23 cellular contexts compared by ENCODE assay signal in genomic region chr3:164748626-164749025, GRCh38.
DNase-seq lines count a peak whose midpoint lies in the region; ATAC-seq and TF ChIP-seq lines count a peak whose summit lies in the region.
"Had no signal": no experiment of that assay in that cellular context is flagged by ENCODE, and none has a peak within 500 bp of the region (broad histone marks: within the 10 kb centered on the region; RNA-seq: fewer than 3 reads in every experiment).

No MANE protein-coding gene starts in this region.

- no peaks in the 10 kb centered on the region for H3K4me1 ChIP-seq in Peyer's patch
- H3K4me1 ChIP-seq: SJCRH30 had no signal

- TF ChIP-seq CTCF in fibroblast of mammary gland (conservative IDR thresholded peaks at IDR 0.05; ENCODE audit: control insufficient read depth, insufficient read depth, low read depth, low read length) (no peak), Peyer's patch (IDR thresholded peaks at IDR 0.05) (no peak)

- H3K4me3 ChIP-seq in fibroblast of mammary gland (ENCODE audit: control insufficient read depth, low read depth, low read length), result no peak overlapping the region
- H3K4me3 ChIP-seq in Peyer's patch, result no peak overlapping the region
- H3K4me3 ChIP-seq: GM23338, SJCRH30 had no signal

- H3K27me3 ChIP-seq in Peyer's patch, result no peaks in the 10 kb centered on the region
- H3K27me3 ChIP-seq: SJCRH30 had no signal

- no peaks in the 10 kb centered on the region for H3K9me3 ChIP-seq in Peyer's patch
- H3K9me3 ChIP-seq: SJCRH30 had no signal

- no peak for ATAC-seq in GM18505 (IDR thresholded peaks at IDR 0.05; ENCODE audit: unreplicated experiment)
- ATAC-seq: GM23338, Panc1 had no signal

- no peaks in the 10 kb centered on the region for H3K36me3 ChIP-seq in Peyer's patch
- H3K36me3 ChIP-seq: SJCRH30 had no signal

- TF ChIP-seq POLR2A in Peyer's patch (IDR thresholded peaks at IDR 0.05) (no peak), GM18505 (IDR thresholded peaks at IDR 0.05; ENCODE audit: borderline replicate concordance, extremely low read depth, insufficient read depth, insufficient read length) (no peak)

- peak; percentile 1 for DNase-seq in A172 (ENCODE audit: low spot score)
- peak; percentile 18 for DNase-seq in HT1080 (ENCODE audit: low read depth)
- peak; percentile 86 for DNase-seq in amniotic epithelial cell (ENCODE audit: low read depth)
- DNase-seq in fibroblast of mammary gland (ENCODE audit: low read depth), result peak; percentile 6
- DNase-seq in stimulated activated CD4-positive, alpha-beta T cell treated with anti-CD3 and anti-CD28 coated beads, Interleukin-1b, Interleukin-23, amount 100 ng/mL, for 48 hours, result no peak
- DNase-seq in Peyer's patch, result no peak
- no peak for DNase-seq in stimulated activated CD4-positive, alpha-beta T cell treated with anti-CD3 and anti-CD28 coated beads, Interleukin-4, amount 100 ng/mL, for 4 hours
- DNase-seq: 8988T, DMS153, H9, HFFc6, NCI-H1092, NCI-H1417 treated with DMSO at 0.1 percent for 48 hours, NCI-H1694 treated with DMSO at 0.1 percent for 48 hours, NCI-H2081, NCI-H2227 treated with DMSO at 0.1 percent for 48 hours, NCI-H510A, NCI-H69, SJCRH30 had no signal

- no peak overlapping the region for H3K27ac ChIP-seq in Peyer's patch
- H3K27ac ChIP-seq: HL-60, SJCRH30 had no signal

Comparison
In these comparisons a context has a peak if more than half of its experiments do, and no peak if none do; other contexts are left out.
1. DNase-seq: peak in A172 (single experiment), HT1080 (single experiment), amniotic epithelial cell (single experiment) and fibroblast of mammary gland (single experiment); none in stimulated activated CD4-positive, alpha-beta T cell treated with anti-CD3 and anti-CD28 coated beads, Interleukin-1b, Interleukin-23, amount 100 ng/mL, for 48 hours (single experiment), Peyer's patch (0 of 3) and stimulated activated CD4-positive, alpha-beta T cell treated with anti-CD3 and anti-CD28 coated beads, Interleukin-4, amount 100 ng/mL, for 4 hours (0 of 2).